In genomic region chr12:3651585-3652424, GRCh38 we compare ENCODE assay signal across 24 cellular contexts.
DNase-seq lines count a peak whose midpoint lies in the region; ATAC-seq and TF ChIP-seq lines count a peak whose summit lies in the region.
"Had no signal": no experiment of that assay in that cellular context is flagged by ENCODE, and none has a peak within 500 bp of the region (broad histone marks: within the 10 kb centered on the region; RNA-seq: fewer than 3 reads in every experiment).

No MANE protein-coding gene starts in this region.

- CTCF ChIA-PET in HEK293 (lab: Yijun Ruan, JAX): interaction anchor here (0.6 to 1.3 kb wide), 5 partner anchors 14 to 444 kb away, joined by 3 to 6 read pairs (median 3); no protein-coding TSS in a partner anchor

- no peak for TF ChIP-seq EP300 in transverse colon (IDR thresholded peaks at IDR 0.05; ENCODE audit: low read depth)

- H3K4me1 Mint-ChIP-seq in T-helper 1 cell treated with Interleukin-12 subunit alpha and Interleukin-12 subunit beta and Interleukin-4 antibody, amounts not matched to agents 30 μg/mL and 1 μg/mL, for 36 hours (ENCODE audit: low read depth): peaks cover 26% of the 10 kb centered on the region

- 78 to 92% methylated on average over 3 to 4 of the region's 6 CpGs for WGBS in mesodermal cell (ENCODE audit: insufficient coverage in 2 of 2), 2 experiments
- WGBS in transverse colon (ENCODE audit: low coverage in 1 of 2), 2 donors: 78 to 88% methylated on average over 4 to 6 of the region's 6 CpGs

- no peak overlapping the region for H3K4me3 ChIP-seq in HEK293 (ENCODE audit: low read depth, low read length)
- H3K4me3 ChIP-seq in choroid plexus epithelial cell (ENCODE audit: low read depth, low read length): no peak overlapping the region
- no peak overlapping the region for H3K4me3 ChIP-seq in mesodermal cell (ENCODE audit: extremely low read depth, insufficient read depth, low read length, poor library complexity, severe bottlenecking)
- no peak overlapping the region for H3K4me3 ChIP-seq in transverse colon
- H3K4me3 ChIP-seq: A549, right lobe of liver, SJSA1 had no signal

- no peak for ATAC-seq in HG03565 (IDR thresholded peaks at IDR 0.05; ENCODE audit: unreplicated experiment)
- ATAC-seq: A549, right lobe of liver had no signal

- no peaks in the 10 kb centered on the region for H3K27me3 Mint-ChIP-seq in T-helper 1 cell treated with Interleukin-12 subunit alpha and Interleukin-12 subunit beta and Interleukin-4 antibody, amounts not matched to agents 30 μg/mL and 1 μg/mL, for 36 hours (ENCODE audit: low read depth)

- H3K27me3 ChIP-seq in transverse colon: no peaks in the 10 kb centered on the region
- H3K27me3 ChIP-seq: right lobe of liver had no signal

- H3K9me3 Mint-ChIP-seq in T-helper 1 cell treated with Interleukin-12 subunit alpha and Interleukin-12 subunit beta and Interleukin-4 antibody, amounts not matched to agents 30 μg/mL and 1 μg/mL, for 36 hours: no peaks in the 10 kb centered on the region
- H3K9me3 Mint-ChIP-seq: nephron, type B pancreatic cell had no signal

- H3K27ac Mint-ChIP-seq in T-helper 1 cell treated with Interleukin-12 subunit alpha and Interleukin-12 subunit beta and Interleukin-4 antibody, amounts not matched to agents 30 μg/mL and 1 μg/mL, for 36 hours: peak overlapping the region; percentile 37
- H3K27ac Mint-ChIP-seq: type B pancreatic cell had no signal

- TF ChIP-seq CTCF in HEK293 (tag by site-specific recombination; IDR thresholded peaks at IDR 0.05): no peak
- no peak for TF ChIP-seq CTCF in choroid plexus epithelial cell (conservative IDR thresholded peaks at IDR 0.05; ENCODE audit: low read depth, low read length)
- no peak for TF ChIP-seq CTCF in transverse colon (IDR thresholded peaks at IDR 0.05)

- H3K36me3 ChIP-seq in HEK293 (ENCODE audit: control insufficient read depth in 2 of 2, insufficient read depth in 1 of 2, low read length in 2 of 2): no peaks in the 10 kb centered on the region
- H3K36me3 ChIP-seq in mesodermal cell (ENCODE audit: control insufficient read depth, insufficient read depth, low read length): no peaks in the 10 kb centered on the region
- H3K36me3 ChIP-seq in transverse colon: peaks cover 0 to 5% (median 0%) of the 10 kb centered on the region in 4 donors
- H3K36me3 ChIP-seq: right lobe of liver, SJSA1 had no signal

- no peaks in the 10 kb centered on the region for H3K9me3 ChIP-seq in HEK293 (ENCODE audit: control insufficient read depth, insufficient read depth, low read depth, low read length)
- H3K9me3 ChIP-seq in mesodermal cell (ENCODE audit: control insufficient read depth, low read length): no peaks in the 10 kb centered on the region
- H3K9me3 ChIP-seq in transverse colon: no peaks in the 10 kb centered on the region
- H3K9me3 ChIP-seq: A549, right lobe of liver, SJSA1 had no signal

- H3K4me1 ChIP-seq in HEK293 (ENCODE audit: control insufficient read depth, insufficient read depth, low read length): no peaks in the 10 kb centered on the region
- peaks cover 19% of the 10 kb centered on the region for H3K4me1 ChIP-seq in mesodermal cell (ENCODE audit: control insufficient read depth, insufficient read depth, low read length, poor library complexity, severe bottlenecking)
- H3K4me1 ChIP-seq in transverse colon: no peaks in the 10 kb centered on the region
- H3K4me1 ChIP-seq: A549, right lobe of liver, SJSA1 had no signal

- no peak overlapping the region for H3K4me3 Mint-ChIP-seq in T-helper 1 cell treated with Interleukin-12 subunit alpha and Interleukin-12 subunit beta and Interleukin-4 antibody, amounts not matched to agents 30 μg/mL and 1 μg/mL, for 36 hours
- H3K4me3 Mint-ChIP-seq: nephron, type B pancreatic cell had no signal

- intact Hi-C loops in transverse colon (cut with DNase I; ENCODE audit: low total_unique reads): no loop called here

- no peak for TF ChIP-seq POLR2A in transverse colon (IDR thresholded peaks at IDR 0.05)

- H3K36me3 Mint-ChIP-seq in T-helper 1 cell treated with Interleukin-12 subunit alpha and Interleukin-12 subunit beta and Interleukin-4 antibody, amounts not matched to agents 30 μg/mL and 1 μg/mL, for 36 hours (ENCODE audit: low read depth): peaks cover 33% of the 10 kb centered on the region
- H3K36me3 Mint-ChIP-seq: type B pancreatic cell had no signal

- DNase-seq in T-helper 1 cell (no peak), choroid plexus epithelial cell (ENCODE audit: low read depth) (peak; percentile 63), GF-D8 (lab: John Stamatoyannopoulos, UW) (no peak), transverse colon (no peak)
- DNase-seq: activated CD4-positive, alpha-beta T cell treated with anti-CD3 and anti-CD28 coated beads for 4 hours; activated CD8-positive, alpha-beta memory T cell treated with anti-CD3 and anti-CD28 coated beads, Interleukin-2, amount 50 U/mL, for 4 hours; activated effector memory CD4-positive, alpha-beta T cell treated with anti-CD3 and anti-CD28 coated beads, Interleukin-2, amount 50 U/mL, for 16 hours; AML-193; caudate nucleus; DMS153; NCI-H1048; NCI-H187; NCI-H226; right lobe of liver; stimulated activated CD4-positive, alpha-beta T cell treated with anti-CD3 and anti-CD28 coated beads, Interleukin-2, amount 100 ng/mL, for 48 hours; T-helper 2 cell had no signal

- POLR2A ChIA-PET in HEK293 (lab: Yijun Ruan, JAX): interaction anchor here (0.5 kb wide), 1 partner anchor 352 kb away, joined by 3 read pairs; no protein-coding TSS in a partner anchor

- H3K27ac ChIP-seq in HEK293 (ENCODE audit: extremely low read depth, low read depth, low read length) (no peak overlapping the region), mesodermal cell (ENCODE audit: low read depth, low read length, severe bottlenecking) (peak overlapping the region; percentile 41), transverse colon (no peak overlapping the region)
- H3K27ac ChIP-seq: A549, right lobe of liver, SJSA1 had no signal

- in situ Hi-C loops in transverse colon (cut with MboI; ENCODE audit: low pct_ligation_motif_present in 1 of 4, low pct_unique_long_range_greater_than_20kb in 1 of 4, low sequenced_read_pairs in 3 of 4): loop anchor here in 1 of 4 donors (10.0 kb wide), 1 partner anchor 113 kb away; no protein-coding TSS in a partner anchor

TF ChIP-seq in HEK293, 187 proteins besides CTCF, POLR2A, EP300 and RAD21 (continues in another document):
- TF ChIP-seq ZNF639 (tag by site-specific recombination; IDR thresholded peaks at IDR 0.05) (no peak), SP2 (tag by site-specific recombination; IDR thresholded peaks at IDR 0.05) (no peak), OSR2 (tag by site-specific recombination; IDR thresholded peaks at IDR 0.05) (peak; percentile 83), WT1 (tag by site-specific recombination; IDR thresholded peaks at IDR 0.05) (peak; percentile 95), ZNF488 (tag by site-specific recombination; IDR thresholded peaks at IDR 0.05) (0 out of 2 replicates have a peak, but pooled peaks have one; percentile 44), FEZF1 (tag by site-specific recombination; IDR thresholded peaks at IDR 0.05) (peak; percentile 72), TSHZ1 (tag by site-specific recombination; IDR thresholded peaks at IDR 0.05; ENCODE audit: borderline replicate concordance) (0 out of 2 replicates have a peak, but pooled peaks have one; percentile 26)
